32 cellular contexts compared by ENCODE assay signal in the genomic region with DNA sequence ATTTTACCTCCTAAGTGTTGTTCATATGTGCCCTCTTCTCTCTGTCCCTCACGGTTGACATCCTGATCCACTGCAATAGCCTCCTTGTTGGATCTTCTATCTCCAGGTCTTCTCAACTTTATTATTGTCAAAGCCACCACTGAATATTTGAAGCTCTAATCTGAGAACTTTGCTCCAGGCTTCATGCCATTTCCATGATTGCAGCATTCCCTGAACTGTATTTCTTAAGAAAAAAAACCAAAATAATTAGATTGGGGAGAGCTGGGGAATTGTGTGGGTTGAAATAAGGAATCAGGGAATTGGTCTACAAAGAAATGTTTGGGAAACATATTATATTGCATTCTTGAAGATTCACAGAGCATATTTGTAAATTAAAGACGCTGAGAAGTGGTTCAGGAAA. TPM values are rescaled to one million over a fixed set of nuclear protein-coding genes. Genes with fewer than 3 reads are reported as not detected.
"Had no signal": no experiment of that assay in that cellular context is flagged by ENCODE, and none has a peak within 500 bp of the region (broad histone marks: within the 10 kb centered on the region; RNA-seq: fewer than 3 reads in every experiment).

No MANE protein-coding gene starts in this region.

- H3K27me3 Mint-ChIP-seq: activated CD4-positive, alpha-beta T cell treated with anti-CD3 and anti-CD28 coated beads for 36 hours had no signal

- H3K27ac ChIP-seq: adrenal gland, esophagus muscularis mucosa, gastroesophageal sphincter, right lobe of liver, testis, upper lobe of right lung had no signal

- H3K4me3 Mint-ChIP-seq: activated CD4-positive, alpha-beta T cell treated with anti-CD3 and anti-CD28 coated beads for 36 hours; activated T-cell treated with anti-CD3 and anti-CD28 coated beads, Interleukin-2, amount 50 U/mL, for 24 hours; activated T-helper 17 cell treated with anti-CD3 and anti-CD28 coated beads, Interleukin-2, amount 50 U/mL, for 72 hours; mesothelial cell of epicardium; WTC11 had no signal

- H3K27ac Mint-ChIP-seq: activated CD4-positive, alpha-beta T cell treated with anti-CD3 and anti-CD28 coated beads for 36 hours; activated naive CD4-positive, alpha-beta T cell treated with anti-CD3 and anti-CD28 coated beads, Interleukin-2, amount 50 U/mL, for 72 hours; activated T-cell treated with anti-CD3 and anti-CD28 coated beads, Interleukin-2, amount 50 U/mL, for 24 hours; activated T-helper 17 cell treated with anti-CD3 and anti-CD28 coated beads, Interleukin-2, amount 50 U/mL, for 72 hours; mesothelial cell of epicardium; WTC11 had no signal

- H3K27me3 ChIP-seq: adrenal gland, dorsolateral prefrontal cortex, esophagus muscularis mucosa, gastroesophageal sphincter, right lobe of liver, testis, upper lobe of right lung had no signal

- H3K9me3 Mint-ChIP-seq: activated naive CD4-positive, alpha-beta T cell treated with anti-CD3 and anti-CD28 coated beads, Interleukin-2, amount 50 U/mL, for 72 hours; activated T-cell treated with anti-CD3 and anti-CD28 coated beads, Interleukin-2, amount 50 U/mL, for 24 hours; activated T-helper 17 cell treated with anti-CD3 and anti-CD28 coated beads, Interleukin-2, amount 50 U/mL, for 72 hours; mesothelial cell of epicardium; WTC11 had no signal

- H3K36me3 ChIP-seq: adrenal gland, esophagus muscularis mucosa, gastroesophageal sphincter, right lobe of liver, upper lobe of right lung had no signal

- H3K36me3 Mint-ChIP-seq: activated naive CD4-positive, alpha-beta T cell treated with anti-CD3 and anti-CD28 coated beads, Interleukin-2, amount 50 U/mL, for 72 hours; mesothelial cell of epicardium; WTC11 had no signal

- H3K4me3 ChIP-seq: adrenal gland, dorsolateral prefrontal cortex, esophagus muscularis mucosa, gastroesophageal sphincter, right lobe of liver, smooth muscle cell, testis, upper lobe of right lung had no signal

- H3K9me3 ChIP-seq: adrenal gland, esophagus muscularis mucosa, gastroesophageal sphincter, right lobe of liver, testis, upper lobe of right lung had no signal

- H3K4me2 ChIP-seq: smooth muscle cell had no signal

- DNase-seq: activated CD4-positive, alpha-beta T cell treated with anti-CD3 and anti-CD28 coated beads for 36 hours; activated CD4-positive, alpha-beta T cell treated with anti-CD3 and anti-CD28 coated beads, Interleukin-2, amount 50 U/mL, for 4 hours; activated CD8-positive, alpha-beta memory T cell treated with anti-CD3 and anti-CD28 coated beads for 24 hours; activated CD8-positive, alpha-beta memory T cell treated with anti-CD3 and anti-CD28 coated beads, Interleukin-2, amount 50 U/mL, for 4 hours; activated T-cell treated with anti-CD3 and anti-CD28 coated beads, Interleukin-2, amount 50 U/mL, for 24 hours; adrenal gland; central memory CD4-positive, alpha-beta T cell; dorsolateral prefrontal cortex; head of caudate nucleus; hypothalamus; left ventricle myocardium superior; mammary epithelial cell; occipital lobe; posterior cingulate gyrus; right lobe of liver; stimulated activated CD4-positive, alpha-beta T cell treated with anti-CD3 and anti-CD28 coated beads, Interleukin-15, amount 100 ng/mL, for 24 hours; stimulated activated CD4-positive, alpha-beta T cell treated with anti-CD3 and anti-CD28 coated beads, Interleukin-2, amount 100 ng/mL, for 48 hours; stimulated activated CD8-positive, alpha-beta memory T cell treated with anti-CD3 and anti-CD28 coated beads, Interleukin-4, amount 100 ng/mL, for 48 hours; stimulated activated naive CD4-positive, alpha-beta T cell; T-helper 1 cell; T-helper 9 cell; testis; upper lobe of right lung had no signal

- ATAC-seq: activated CD4-positive, alpha-beta T cell treated with anti-CD3 and anti-CD28 coated beads for 36 hours; activated naive CD4-positive, alpha-beta T cell treated with anti-CD3 and anti-CD28 coated beads, Interleukin-2, amount 50 U/mL, for 72 hours; activated T-helper 17 cell treated with anti-CD3 and anti-CD28 coated beads, Interleukin-2, amount 50 U/mL, for 72 hours; gastroesophageal sphincter; left ventricle myocardium superior; right lobe of liver; upper lobe of right lung; WTC11 had no signal

RNA-seq across cellular contexts. Expression of a gene that starts 22.7 kb away (rescaled TPM):
- total RNA-seq: activated CD4-positive, alpha-beta T cell treated with anti-CD3 and anti-CD28 coated beads for 36 hours; activated naive CD4-positive, alpha-beta T cell treated with anti-CD3 and anti-CD28 coated beads, Interleukin-2, amount 50 U/mL, for 72 hours; activated T-helper 17 cell treated with anti-CD3 and anti-CD28 coated beads, Interleukin-2, amount 50 U/mL, for 72 hours; adrenal gland; astrocyte; dorsolateral prefrontal cortex; esophagus muscularis mucosa; gastroesophageal sphincter; left ventricle myocardium superior; mammary epithelial cell; mesothelial cell of epicardium; right lobe of liver; smooth muscle cell; upper lobe of right lung; WTC11 had no signal
- polyA plus RNA-seq: adrenal gland, mammary epithelial cell, neural cell, smooth muscle cell had no signal

RNA-seq across cellular contexts. Expression of a gene that starts 37.1 kb away (rescaled TPM):
- total RNA-seq: activated CD4-positive, alpha-beta T cell treated with anti-CD3 and anti-CD28 coated beads for 36 hours; activated naive CD4-positive, alpha-beta T cell treated with anti-CD3 and anti-CD28 coated beads, Interleukin-2, amount 50 U/mL, for 72 hours; activated T-helper 17 cell treated with anti-CD3 and anti-CD28 coated beads, Interleukin-2, amount 50 U/mL, for 72 hours; adrenal gland; astrocyte; dorsolateral prefrontal cortex; esophagus muscularis mucosa; gastroesophageal sphincter; left ventricle myocardium superior; mammary epithelial cell; mesothelial cell of epicardium; occipital lobe; right lobe of liver; smooth muscle cell; testis; upper lobe of right lung; WTC11 had no signal
- polyA plus RNA-seq: adrenal gland, mammary epithelial cell, neural cell, smooth muscle cell had no signal

RNA-seq across cellular contexts. Expression of a gene that starts 54.7 kb away (rescaled TPM):
- total RNA-seq: activated CD4-positive, alpha-beta T cell treated with anti-CD3 and anti-CD28 coated beads for 36 hours; activated naive CD4-positive, alpha-beta T cell treated with anti-CD3 and anti-CD28 coated beads, Interleukin-2, amount 50 U/mL, for 72 hours; activated T-helper 17 cell treated with anti-CD3 and anti-CD28 coated beads, Interleukin-2, amount 50 U/mL, for 72 hours; adrenal gland; astrocyte; esophagus muscularis mucosa; gastroesophageal sphincter; left ventricle myocardium superior; mammary epithelial cell; mesothelial cell of epicardium; occipital lobe; right lobe of liver; smooth muscle cell; testis; upper lobe of right lung; WTC11 had no signal
- polyA plus RNA-seq: adrenal gland, mammary epithelial cell, neural cell, smooth muscle cell had no signal
